ENCODE assay signal across 11 cellular contexts in genomic region chr19:40519352-40520322, GRCh38. TPM values are rescaled to one million over a fixed set of nuclear protein-coding genes. Genes with fewer than 3 reads are reported as not detected.
DNase-seq lines count a peak whose midpoint lies in the region; ATAC-seq and TF ChIP-seq lines count a peak whose summit lies in the region.
"Had no signal": no experiment of that assay in that cellular context is flagged by ENCODE, and none has a peak within 500 bp of the region (broad histone marks: within the 10 kb centered on the region; RNA-seq: fewer than 3 reads in every experiment).

No MANE protein-coding gene starts in this region.

- intact Hi-C loops in left ventricle myocardium superior (cut with micrococcal nuclease), result no loop called here
- intact Hi-C loops in stomach (cut with DNase I; ENCODE audit: low total_unique reads), result no loop called here

- peaks cover 41% of the 10 kb centered on the region for H3K27me3 Mint-ChIP-seq in activated T-cell treated with anti-CD3 and anti-CD28 coated beads, Interleukin-2, amount 50 U/mL, for 4 hours (ENCODE audit: low read depth)

- H3K27ac ChIP-seq in RWPE1, result no peak overlapping the region
- H3K27ac ChIP-seq in stomach, result no peak overlapping the region
- H3K27ac ChIP-seq in gastroesophageal sphincter, result no peak overlapping the region
- H3K27ac ChIP-seq: C4-2B had no signal

- WGBS in stomach, 5 donors, result 13 to 26% (median 15%) methylated on average over 42 to 91 of the region's 91 CpGs
- WGBS in gastroesophageal sphincter (ENCODE audit: low coverage in 1 of 2), 2 donors, result 13 to 46% methylated on average over 2 to 14 of the region's 91 CpGs

- no peak for TF ChIP-seq POLR2A in stomach (IDR thresholded peaks at IDR 0.05)
- no peak for TF ChIP-seq POLR2A in gastroesophageal sphincter (IDR thresholded peaks at IDR 0.05)

- H3K4me1 ChIP-seq in stomach, result peaks cover 5 to 17% (median 15%) of the 10 kb centered on the region in 4 donors
- peaks cover 0 to 15% (median 0%) of the 10 kb centered on the region in 3 donors for H3K4me1 ChIP-seq in gastroesophageal sphincter

- no peaks in the 10 kb centered on the region for H3K36me3 Mint-ChIP-seq in activated T-cell treated with anti-CD3 and anti-CD28 coated beads, Interleukin-2, amount 50 U/mL, for 4 hours (ENCODE audit: insufficient read depth)

- TF ChIP-seq EP300 in stomach (IDR thresholded peaks at IDR 0.05) (no peak), gastroesophageal sphincter (IDR thresholded peaks at IDR 0.05) (no peak)

- no peaks in the 10 kb centered on the region for H3K9me3 Mint-ChIP-seq in activated T-cell treated with anti-CD3 and anti-CD28 coated beads, Interleukin-2, amount 50 U/mL, for 4 hours

- H3K9me3 ChIP-seq in stomach (no peaks in the 10 kb centered on the region), gastroesophageal sphincter (no peaks in the 10 kb centered on the region)

- H3K4me3 Mint-ChIP-seq in activated T-cell treated with anti-CD3 and anti-CD28 coated beads, Interleukin-2, amount 50 U/mL, for 4 hours, result no peak overlapping the region

- H3K36me3 ChIP-seq in stomach (no peaks in the 10 kb centered on the region), gastroesophageal sphincter (peaks cover 0 to 15% of the 10 kb centered on the region in 2 donors)

- peak overlapping the region in 1 of 4 donors; percentile 24 for H3K4me3 ChIP-seq in stomach
- H3K4me3 ChIP-seq in gastroesophageal sphincter, result no peak overlapping the region
- H3K4me3 ChIP-seq: lung had no signal

- ATAC-seq in activated T-cell treated with anti-CD3 and anti-CD28 coated beads, Interleukin-2, amount 50 U/mL, for 4 hours, result peak; percentile 58 to 61
- peak; percentile 81 for ATAC-seq in left ventricle myocardium superior
- no peak for ATAC-seq in gastroesophageal sphincter

- peaks cover 0 to 51% (median 19%) of the 10 kb centered on the region in 3 donors for H3K27me3 ChIP-seq in stomach
- peaks cover 24% of the 10 kb centered on the region for H3K27me3 ChIP-seq in gastroesophageal sphincter

- POLR2A ChIA-PET in RWPE1 (lab: Yijun Ruan, JAX; ENCODE audit: low non-redundant PET), result no interaction called here

- TF ChIP-seq CTCF in RWPE1 (conservative IDR thresholded peaks at IDR 0.05; ENCODE audit: low read depth) (peak; percentile 16; the same call in 1 of the 2 replicates), stomach (IDR thresholded peaks at IDR 0.05) (no peak), gastroesophageal sphincter (IDR thresholded peaks at IDR 0.05) (no peak)

- in situ Hi-C loops in G401 (cut with HindIII; ENCODE audit: low sequenced_read_pairs), result no loop called here

- CTCF ChIA-PET in RWPE1 (lab: Yijun Ruan, JAX), result interaction anchor here (0.6 kb wide), 1 partner anchor 537 kb away, joined by 4 read pairs; no protein-coding TSS in a partner anchor

- no peak for DNase-seq in activated T-cell treated with anti-CD3 and anti-CD28 coated beads, Interleukin-2, amount 50 U/mL, for 4 hours
- DNase-seq in activated T-cell treated with anti-CD3 and anti-CD28 coated beads for 4 hours (no peak), RWPE1 (ENCODE audit: low spot score) (no peak), left ventricle myocardium superior (peak; percentile 56), stomach (peak; percentile 26), SHP77 treated with DMSO at 0.1 percent for 48 hours (lab: John Stamatoyannopoulos, UW) (no peak), G401 (ENCODE audit: low spot score) (no peak)
- DNase-seq: cerebellar nuclear complex had no signal

- peaks cover 4% of the 10 kb centered on the region for H3K4me1 Mint-ChIP-seq in activated T-cell treated with anti-CD3 and anti-CD28 coated beads, Interleukin-2, amount 50 U/mL, for 4 hours (ENCODE audit: low read depth)

RNA-seq across cellular contexts. Expression of gene SPTBN4, which starts 52.8 kb away (rescaled TPM):
- total RNA-seq in activated T-cell treated with anti-CD3 and anti-CD28 coated beads, Interleukin-2, amount 50 U/mL, for 4 hours, result 1 to 10 TPM; 1.2 to 2.1 (median 1.8) TPM
- total RNA-seq in left ventricle myocardium superior (4.8 TPM), stomach (10 to 100 TPM in 1 of 5 donors, 1 to 10 TPM in 3, not detected in 1; 2.2 to 18.1 (median 2.6) TPM), gastroesophageal sphincter (1 to 10 TPM; 4.7 to 9.4 (median 5.9) TPM)
- polyA plus RNA-seq in stomach, result 1 to 10 TPM; 1.4 to 2.2 (median 2.0) TPM
- total RNA-seq in G401 (2014; rRNA removed; shearing (Covaris generic)), result 3.8 and 4.5 TPM in 2 replicates

RNA-seq across cellular contexts. Expression of gene BLVRB, which starts 54.1 kb away (rescaled TPM):
- total RNA-seq in activated T-cell treated with anti-CD3 and anti-CD28 coated beads, Interleukin-2, amount 50 U/mL, for 4 hours, result 10 to 100 TPM; 17.0 to 19.2 (median 18.1) TPM
- total RNA-seq in left ventricle myocardium superior (120 TPM), stomach (100 to 1,000 TPM in 4 of 5 donors, 10 to 100 TPM in 1; 54.3 to 561 (median 121) TPM), gastroesophageal sphincter (100 to 1,000 TPM; 146 to 209 (median 164) TPM)
- 100 to 1,000 TPM; 247 to 492 (median 288) TPM for polyA plus RNA-seq in stomach
- 195 and 247 TPM in 2 replicates for total RNA-seq in G401 (2014; rRNA removed; shearing (Covaris generic))

RNA-seq across cellular contexts. Expression of gene SHKBP1, which starts 57.0 kb away (rescaled TPM):
- total RNA-seq in activated T-cell treated with anti-CD3 and anti-CD28 coated beads, Interleukin-2, amount 50 U/mL, for 4 hours, result 10 to 100 TPM; 80.1 to 86.1 (median 84.8) TPM
- total RNA-seq in left ventricle myocardium superior (16.4 TPM), stomach (100 to 1,000 TPM in 1 of 5 donors, 10 to 100 TPM in 4; 15.8 to 102 (median 70.6) TPM), gastroesophageal sphincter (10 to 100 TPM; 30.3 to 50.1 (median 37.7) TPM)
- polyA plus RNA-seq in stomach, result 10 to 100 TPM; 76.1 to 95.7 (median 79.9) TPM
- 74.5 and 115 TPM in 2 replicates for total RNA-seq in G401 (2014; rRNA removed; shearing (Covaris generic))

Comparison
In these comparisons a context has a peak if more than half of its experiments do, and no peak if none do; other contexts are left out.
1. DNase-seq: peak in left ventricle myocardium superior (single experiment) and stomach (single experiment); none in activated T-cell treated with anti-CD3 and anti-CD28 coated beads, Interleukin-2, amount 50 U/mL, for 4 hours (single experiment), activated T-cell treated with anti-CD3 and anti-CD28 coated beads for 4 hours (single experiment), RWPE1 (single experiment), SHP77 treated with DMSO at 0.1 percent for 48 hours (single experiment) and G401 (single experiment).